In genomic region chr15:44554934-44555723, GRCh38 we compare ENCODE assay signal across 15 cellular contexts. TPM values are rescaled to one million over a fixed set of nuclear protein-coding genes. Genes with fewer than 3 reads are reported as not detected.
A peak's percentile ranks its signal among the peaks of the same experiment; 100 is the strongest.
DNase-seq lines count a peak whose midpoint lies in the region; ATAC-seq and TF ChIP-seq lines count a peak whose summit lies in the region.
"Had no signal": no experiment of that assay in that cellular context is flagged by ENCODE, and none has a peak within 500 bp of the region (broad histone marks: within the 10 kb centered on the region; RNA-seq: fewer than 3 reads in every experiment).

No MANE protein-coding gene starts in this region.

- ATAC-seq in HG02623 (IDR thresholded peaks at IDR 0.05; ENCODE audit: unreplicated experiment), result no peak
- ATAC-seq: upper lobe of right lung had no signal

- no peaks in the 10 kb centered on the region for H3K27me3 Mint-ChIP-seq in T-helper 2 cell treated with Interferon-gamma antibody and Interleukin-4, amounts not matched to agents 5 μg/mL and 100 μg/mL, for 36 hours (ENCODE audit: low read depth)
- no peaks in the 10 kb centered on the region for H3K27me3 Mint-ChIP-seq in osteocyte (ENCODE audit: unreplicated experiment)
- H3K27me3 Mint-ChIP-seq: dendritic cell treated with granulocyte-macrophage colony-stimulating factor and Interleukin-4, amounts not matched to agents 40 ng/mL and 50 ng/mL, for 4 days had no signal

- peaks cover 53% of the 10 kb centered on the region for H3K36me3 Mint-ChIP-seq in T-helper 2 cell treated with Interferon-gamma antibody and Interleukin-4, amounts not matched to agents 5 μg/mL and 100 μg/mL, for 36 hours (ENCODE audit: low read depth)
- H3K36me3 Mint-ChIP-seq in osteocyte (ENCODE audit: unreplicated experiment), result peaks cover 38% of the 10 kb centered on the region

- DNase-seq in activated CD8-positive, alpha-beta memory T cell treated with anti-CD3 and anti-CD28 coated beads, Interleukin-2, amount 50 U/mL, for 48 hours, result peak; percentile 17
- DNase-seq in activated CD8-positive, alpha-beta memory T cell treated with anti-CD3 and anti-CD28 coated beads for 24 hours, result no peak
- no peak for DNase-seq in T-helper 2 cell treated with Interferon-gamma antibody and Interleukin-4, amounts not matched to agents 5 μg/mL and 100 μg/mL, for 36 hours (ENCODE audit: low spot score)
- DNase-seq in fibroblast of villous mesenchyme (ENCODE audit: low read depth), result peak; percentile 51
- peak; percentile 36 for DNase-seq in renal cortical epithelial cell (ENCODE audit: low read depth)
- no peak for DNase-seq in osteocyte (ENCODE audit: extremely low spot score, unreplicated experiment)
- no peak for DNase-seq in HPDE6-E6E7 (ENCODE audit: extremely low spot score)
- DNase-seq: activated CD4-positive, alpha-beta T cell treated with anti-CD3 and anti-CD28 coated beads, Interleukin-2, amount 50 U/mL, for 4 hours; amniotic stem cell; DMS153; NCI-H2171 treated with DMSO at 0.1 percent for 48 hours; ovary; upper lobe of right lung had no signal

- H3K9me3 Mint-ChIP-seq in T-helper 2 cell treated with Interferon-gamma antibody and Interleukin-4, amounts not matched to agents 5 μg/mL and 100 μg/mL, for 36 hours, result no peaks in the 10 kb centered on the region
- no peaks in the 10 kb centered on the region for H3K9me3 Mint-ChIP-seq in osteocyte (ENCODE audit: unreplicated experiment)
- H3K9me3 Mint-ChIP-seq: dendritic cell treated with granulocyte-macrophage colony-stimulating factor and Interleukin-4, amounts not matched to agents 40 ng/mL and 50 ng/mL, for 4 days had no signal

- H3K4me3 ChIP-seq in fibroblast of villous mesenchyme (ENCODE audit: low read depth, low read length), result no peak overlapping the region
- H3K4me3 ChIP-seq: ovary, upper lobe of right lung had no signal

- H3K4me1 Mint-ChIP-seq in T-helper 2 cell treated with Interferon-gamma antibody and Interleukin-4, amounts not matched to agents 5 μg/mL and 100 μg/mL, for 36 hours (ENCODE audit: low read depth), result peaks cover 27% of the 10 kb centered on the region
- H3K4me1 Mint-ChIP-seq in osteocyte (ENCODE audit: unreplicated experiment), result no peaks in the 10 kb centered on the region

- TF ChIP-seq CTCF in fibroblast of villous mesenchyme (IDR thresholded peaks at IDR 0.05; ENCODE audit: insufficient read depth, low read depth, low read length), result no peak
- TF ChIP-seq CTCF in osteocyte (IDR thresholded peaks at IDR 0.05), result no peak

- peak overlapping the region; percentile 31 for H3K4me3 Mint-ChIP-seq in T-helper 2 cell treated with Interferon-gamma antibody and Interleukin-4, amounts not matched to agents 5 μg/mL and 100 μg/mL, for 36 hours
- no peak overlapping the region for H3K4me3 Mint-ChIP-seq in osteocyte (ENCODE audit: unreplicated experiment)
- H3K4me3 Mint-ChIP-seq: dendritic cell treated with granulocyte-macrophage colony-stimulating factor and Interleukin-4, amounts not matched to agents 40 ng/mL and 50 ng/mL, for 4 days had no signal

- peak overlapping the region; percentile 67 for H3K27ac Mint-ChIP-seq in T-helper 2 cell treated with Interferon-gamma antibody and Interleukin-4, amounts not matched to agents 5 μg/mL and 100 μg/mL, for 36 hours
- no peak overlapping the region for H3K27ac Mint-ChIP-seq in osteocyte (ENCODE audit: unreplicated experiment)
- H3K27ac Mint-ChIP-seq: dendritic cell treated with granulocyte-macrophage colony-stimulating factor and Interleukin-4, amounts not matched to agents 40 ng/mL and 50 ng/mL, for 4 days had no signal

RNA-seq across cellular contexts. Expression of gene EIF3J, which starts 18.2 kb away (rescaled TPM):
- total RNA-seq in fibroblast of villous mesenchyme (39.3 and 52.2 TPM in 2 replicates), renal cortical epithelial cell (42.4 and 129 TPM in 2 replicates), osteocyte (82.1 and 94.2 TPM in 2 replicates)

Comparison
In these comparisons a context has a peak if more than half of its experiments do, and no peak if none do; other contexts are left out.
1. DNase-seq: peak in activated CD8-positive, alpha-beta memory T cell treated with anti-CD3 and anti-CD28 coated beads, Interleukin-2, amount 50 U/mL, for 48 hours (single experiment), fibroblast of villous mesenchyme (single experiment) and renal cortical epithelial cell (single experiment); none in activated CD8-positive, alpha-beta memory T cell treated with anti-CD3 and anti-CD28 coated beads for 24 hours (single experiment), T-helper 2 cell treated with Interferon-gamma antibody and Interleukin-4, amounts not matched to agents 5 μg/mL and 100 μg/mL, for 36 hours (single experiment), osteocyte (single experiment) and HPDE6-E6E7 (single experiment).